ENCODE assay signal across 38 cellular contexts in the genomic region with DNA sequence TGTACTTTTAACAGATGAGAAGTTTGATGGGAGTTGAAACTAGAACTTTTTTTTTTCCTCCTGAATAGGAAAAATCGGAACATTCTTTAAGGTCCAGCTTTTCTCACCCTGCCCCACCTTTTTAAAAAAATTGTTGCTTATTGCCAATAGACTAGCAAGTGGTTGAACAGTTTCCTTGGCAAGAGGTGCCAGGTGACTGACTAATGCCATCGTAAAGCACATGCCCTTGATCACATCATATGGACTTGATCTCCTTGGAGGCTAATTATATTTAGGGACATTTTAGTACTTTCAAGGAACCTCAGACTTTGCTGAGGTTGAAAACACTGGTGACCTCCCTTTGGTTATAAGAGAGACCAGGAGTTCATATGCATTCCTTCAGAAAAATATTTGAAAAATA.
"Had no signal": no experiment of that assay in that cellular context is flagged by ENCODE, and none has a peak within 500 bp of the region (broad histone marks: within the 10 kb centered on the region; RNA-seq: fewer than 3 reads in every experiment).

No MANE protein-coding gene starts in this region.

- H3K9me3 ChIP-seq: adrenal gland, body of pancreas, breast epithelium had no signal

- H3K4me3 ChIP-seq: adrenal gland, body of pancreas, breast epithelium had no signal

- H3K27me3 ChIP-seq: adrenal gland, body of pancreas, brain microvascular endothelial cell, breast epithelium had no signal

- H3K36me3 ChIP-seq: adrenal gland, brain microvascular endothelial cell, breast epithelium had no signal

- H3K4me3 Mint-ChIP-seq: activated CD4-positive, alpha-beta memory T cell treated with anti-CD3 and anti-CD28 coated beads for 36 hours; activated CD4-positive, alpha-beta T cell treated with anti-CD3 and anti-CD28 coated beads for 36 hours; activated CD8-positive, alpha-beta T cell treated with anti-CD3 and anti-CD28 coated beads for 36 hours; activated naive CD4-positive, alpha-beta T cell treated with anti-CD3 and anti-CD28 coated beads for 36 hours; activated naive CD8-positive, alpha-beta T cell treated with anti-CD3 and anti-CD28 coated beads for 36 hours; activated T-cell treated with anti-CD3 and anti-CD28 coated beads, Interleukin-2, amount 50 U/mL, for 4 hours; activated T-cell treated with anti-CD3 and anti-CD28 coated beads, Interleukin-2, amount 50 U/mL, for 72 hours; activated T-helper 1 cell treated with anti-CD3 and anti-CD28 coated beads, Interleukin-12 subunit alpha, Interleukin-12 subunit beta, Interleukin-2, Interleukin-4 antibody, amounts not matched to agents 30 ng/mL and 10 ng/mL and 1 ng/mL, durations not matched to agents 14 hours and 24 hours and 36 hours; activated T-helper 17 cell treated with anti-CD3 and anti-CD28 coated beads, Interleukin-2, amount 50 U/mL, for 72 hours; T-helper 1 cell treated with Interleukin-12 subunit alpha and Interleukin-12 subunit beta and Interleukin-4 antibody, amounts not matched to agents 30 μg/mL and 1 μg/mL, for 36 hours; T-helper 2 cell treated with Interferon-gamma antibody and Interleukin-4, amounts not matched to agents 5 μg/mL and 100 μg/mL, for 36 hours had no signal

- ATAC-seq: activated CD4-positive, alpha-beta T cell treated with anti-CD3 and anti-CD28 coated beads for 36 hours; activated CD4-positive, CD25-positive, alpha-beta regulatory T cell treated with anti-CD3 and anti-CD28 coated beads, Interleukin-2, amount 50 U/mL, for 24 hours; activated CD8-positive, alpha-beta T cell treated with anti-CD3 and anti-CD28 coated beads for 36 hours; activated naive CD4-positive, alpha-beta T cell treated with anti-CD3 and anti-CD28 coated beads, Interleukin-2, amount 50 U/mL, for 72 hours; activated T-cell treated with anti-CD3 and anti-CD28 coated beads, Interleukin-2, amount 50 U/mL, for 4 hours; activated T-cell treated with anti-CD3 and anti-CD28 coated beads, Interleukin-2, amount 50 U/mL, for 72 hours; activated T-helper 17 cell treated with anti-CD3 and anti-CD28 coated beads, Interleukin-2, amount 50 U/mL, for 72 hours; body of pancreas had no signal

- DNase-seq: activated CD4-positive, alpha-beta memory T cell treated with anti-CD3 and anti-CD28 coated beads for 36 hours; activated CD4-positive, alpha-beta T cell treated with anti-CD3 and anti-CD28 coated beads for 1 hour; activated CD4-positive, alpha-beta T cell treated with anti-CD3 and anti-CD28 coated beads for 36 hours; activated CD4-positive, alpha-beta T cell treated with anti-CD3 and anti-CD28 coated beads for 48 hours; activated CD4-positive, alpha-beta T cell treated with anti-CD3 and anti-CD28 coated beads, Interleukin-2, amount 50 U/mL, for 1 hour; activated CD4-positive, alpha-beta T cell treated with anti-CD3 and anti-CD28 coated beads, Interleukin-2, amount 50 U/mL, for 4 hours; activated CD4-positive, CD25-positive, alpha-beta regulatory T cell; activated CD8-positive, alpha-beta memory T cell treated with anti-CD3 and anti-CD28 coated beads, Interleukin-2, amount 50 U/mL, for 4 hours; activated CD8-positive, alpha-beta T cell treated with anti-CD3 and anti-CD28 coated beads for 36 hours; activated effector memory CD4-positive, alpha-beta T cell treated with anti-CD3 and anti-CD28 coated beads, Interleukin-2, amount 50 U/mL, for 16 hours; activated gamma-delta T cell treated with Interleukin-2 at 50 U/mL for 16 hours; activated naive CD4-positive, alpha-beta T cell; activated naive CD4-positive, alpha-beta T cell treated with anti-CD3 and anti-CD28 coated beads for 36 hours; activated naive CD4-positive, alpha-beta T cell treated with anti-CD3 and anti-CD28 coated beads, Interleukin-2, amount 50 U/mL, for 16 hours; activated naive CD8-positive, alpha-beta T cell treated with anti-CD3 and anti-CD28 coated beads for 36 hours; activated T-cell treated with anti-CD3 and anti-CD28 coated beads for 4 hours; activated T-cell treated with anti-CD3 and anti-CD28 coated beads, Interleukin-2, amount 50 U/mL, for 1 hour; activated T-cell treated with anti-CD3 and anti-CD28 coated beads, Interleukin-2, amount 50 U/mL, for 4 hours; activated T-cell treated with anti-CD3 and anti-CD28 coated beads, Interleukin-2, amount 50 U/mL, for 72 hours; adrenal gland; amniotic stem cell; aorta; body of pancreas; brain microvascular endothelial cell; central memory CD4-positive, alpha-beta T cell; T-helper 1 cell; T-helper 2 cell; T-helper 9 cell had no signal

- H3K27ac ChIP-seq: adrenal gland, body of pancreas, brain microvascular endothelial cell, breast epithelium, VCaP had no signal

- FAIRE-seq: astrocyte, TTC549 had no signal

- H3K27ac Mint-ChIP-seq: activated CD4-positive, alpha-beta memory T cell treated with anti-CD3 and anti-CD28 coated beads for 36 hours; activated CD4-positive, alpha-beta T cell treated with anti-CD3 and anti-CD28 coated beads for 36 hours; activated CD8-positive, alpha-beta T cell treated with anti-CD3 and anti-CD28 coated beads for 36 hours; activated naive CD4-positive, alpha-beta T cell treated with anti-CD3 and anti-CD28 coated beads for 36 hours; activated naive CD8-positive, alpha-beta T cell treated with anti-CD3 and anti-CD28 coated beads for 36 hours; activated T-cell treated with anti-CD3 and anti-CD28 coated beads, Interleukin-2, amount 50 U/mL, for 72 hours; activated T-helper 1 cell treated with anti-CD3 and anti-CD28 coated beads, Interleukin-12 subunit alpha, Interleukin-12 subunit beta, Interleukin-2, Interleukin-4 antibody, amounts not matched to agents 30 ng/mL and 10 ng/mL and 1 ng/mL, durations not matched to agents 14 hours and 24 hours and 36 hours; activated T-helper 17 cell treated with anti-CD3 and anti-CD28 coated beads, Interleukin-2, amount 50 U/mL, for 72 hours; T-helper 1 cell treated with Interleukin-12 subunit alpha and Interleukin-12 subunit beta and Interleukin-4 antibody, amounts not matched to agents 30 μg/mL and 1 μg/mL, for 36 hours; T-helper 2 cell treated with Interferon-gamma antibody and Interleukin-4, amounts not matched to agents 5 μg/mL and 100 μg/mL, for 36 hours had no signal

- H3K27me3 Mint-ChIP-seq: activated CD4-positive, alpha-beta memory T cell treated with anti-CD3 and anti-CD28 coated beads for 36 hours; activated CD4-positive, alpha-beta T cell treated with anti-CD3 and anti-CD28 coated beads for 36 hours; activated CD8-positive, alpha-beta T cell treated with anti-CD3 and anti-CD28 coated beads for 36 hours; activated naive CD8-positive, alpha-beta T cell treated with anti-CD3 and anti-CD28 coated beads for 36 hours; activated T-helper 17 cell treated with anti-CD3 and anti-CD28 coated beads, Interleukin-2, amount 50 U/mL, for 72 hours had no signal

- H3K9me3 Mint-ChIP-seq: activated T-helper 1 cell treated with anti-CD3 and anti-CD28 coated beads, Interleukin-12 subunit alpha, Interleukin-12 subunit beta, Interleukin-2, Interleukin-4 antibody, amounts not matched to agents 30 ng/mL and 10 ng/mL and 1 ng/mL, durations not matched to agents 14 hours and 24 hours and 36 hours; activated T-helper 17 cell treated with anti-CD3 and anti-CD28 coated beads, Interleukin-2, amount 50 U/mL, for 72 hours; T-helper 1 cell treated with Interleukin-12 subunit alpha and Interleukin-12 subunit beta and Interleukin-4 antibody, amounts not matched to agents 30 μg/mL and 1 μg/mL, for 36 hours; T-helper 2 cell treated with Interferon-gamma antibody and Interleukin-4, amounts not matched to agents 5 μg/mL and 100 μg/mL, for 36 hours had no signal

- H3K4me1 ChIP-seq: breast epithelium had no signal
